In the genomic region with DNA sequence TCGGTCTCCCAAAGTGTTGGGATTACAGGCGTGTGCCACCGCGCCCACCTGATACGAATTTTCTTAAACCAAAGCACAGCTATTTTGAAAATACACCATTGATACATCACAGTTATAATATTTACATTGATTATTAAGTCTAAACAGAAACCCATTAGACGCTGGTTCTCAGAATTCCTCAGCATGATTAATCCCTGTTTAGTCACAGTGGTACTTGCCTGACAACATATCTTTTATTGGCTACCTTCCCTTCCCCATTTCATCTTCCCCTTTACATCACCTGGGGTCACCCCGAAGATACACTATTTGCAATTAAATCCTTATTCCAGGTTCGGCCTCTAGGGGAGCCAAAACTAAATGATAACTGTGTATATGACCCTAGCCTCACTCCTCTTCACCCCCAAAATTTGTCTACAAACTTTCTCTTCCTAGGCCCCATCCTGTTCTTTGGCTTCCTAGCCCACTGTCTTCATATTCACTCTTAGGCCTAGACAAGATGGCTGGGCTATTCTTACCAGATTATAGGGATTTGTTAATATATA, we compare ENCODE assay signal across 13 cellular contexts. TPM values are rescaled to one million over a fixed set of nuclear protein-coding genes. Genes with fewer than 3 reads are reported as not detected.
"Had no signal": no experiment of that assay in that cellular context is flagged by ENCODE, and none has a peak within 500 bp of the region (broad histone marks: within the 10 kb centered on the region; RNA-seq: fewer than 3 reads in every experiment).

No MANE protein-coding gene starts in this region.

- H3K27me3 ChIP-seq: cardiac muscle cell had no signal

- H3K9me3 Mint-ChIP-seq: activated T-helper 1 cell treated with anti-CD3 and anti-CD28 coated beads, Interleukin-12 subunit alpha, Interleukin-12 subunit beta, Interleukin-2, Interleukin-4 antibody, amounts not matched to agents 30 ng/mL and 10 ng/mL and 1 ng/mL, durations not matched to agents 14 hours and 24 hours and 36 hours had no signal

- H3K4me3 ChIP-seq: cardiac muscle cell, coronary artery had no signal

- H3K4me3 Mint-ChIP-seq: activated T-helper 1 cell treated with anti-CD3 and anti-CD28 coated beads, Interleukin-12 subunit alpha, Interleukin-12 subunit beta, Interleukin-2, Interleukin-4 antibody, amounts not matched to agents 30 ng/mL and 10 ng/mL and 1 ng/mL, durations not matched to agents 14 hours and 24 hours and 36 hours; nephron progenitor cell had no signal

- H3K27ac Mint-ChIP-seq: activated T-helper 1 cell treated with anti-CD3 and anti-CD28 coated beads, Interleukin-12 subunit alpha, Interleukin-12 subunit beta, Interleukin-2, Interleukin-4 antibody, amounts not matched to agents 30 ng/mL and 10 ng/mL and 1 ng/mL, durations not matched to agents 14 hours and 24 hours and 36 hours; nephron progenitor cell had no signal

- DNase-seq: activated CD4-positive, alpha-beta T cell treated with anti-CD3 and anti-CD28 coated beads for 48 hours; activated naive CD4-positive, alpha-beta T cell; effector CD8-positive, alpha-beta T cell; hippocampal formation; nephron progenitor cell; stimulated activated CD4-positive, alpha-beta T cell treated with anti-CD3 and anti-CD28 coated beads, Interleukin-12 subunit alpha, Interleukin-12 subunit beta, amount 100 ng/mL, for 4 hours; stimulated activated naive CD4-positive, alpha-beta T cell had no signal

- H3K27ac ChIP-seq: cardiac muscle cell, coronary artery, VCaP had no signal

- H3K36me3 ChIP-seq: cardiac muscle cell had no signal

RNA-seq across cellular contexts. Expression of a gene that starts 36.8 kb away (rescaled TPM):
- total RNA-seq: activated T-helper 1 cell treated with anti-CD3 and anti-CD28 coated beads, Interleukin-12 subunit alpha, Interleukin-12 subunit beta, Interleukin-2, Interleukin-4 antibody, amounts not matched to agents 30 ng/mL and 10 ng/mL and 1 ng/mL, durations not matched to agents 14 hours and 24 hours and 36 hours; mesenteric fat pad; osteocyte had no signal
